25 cellular contexts compared by ENCODE assay signal in the genomic region with DNA sequence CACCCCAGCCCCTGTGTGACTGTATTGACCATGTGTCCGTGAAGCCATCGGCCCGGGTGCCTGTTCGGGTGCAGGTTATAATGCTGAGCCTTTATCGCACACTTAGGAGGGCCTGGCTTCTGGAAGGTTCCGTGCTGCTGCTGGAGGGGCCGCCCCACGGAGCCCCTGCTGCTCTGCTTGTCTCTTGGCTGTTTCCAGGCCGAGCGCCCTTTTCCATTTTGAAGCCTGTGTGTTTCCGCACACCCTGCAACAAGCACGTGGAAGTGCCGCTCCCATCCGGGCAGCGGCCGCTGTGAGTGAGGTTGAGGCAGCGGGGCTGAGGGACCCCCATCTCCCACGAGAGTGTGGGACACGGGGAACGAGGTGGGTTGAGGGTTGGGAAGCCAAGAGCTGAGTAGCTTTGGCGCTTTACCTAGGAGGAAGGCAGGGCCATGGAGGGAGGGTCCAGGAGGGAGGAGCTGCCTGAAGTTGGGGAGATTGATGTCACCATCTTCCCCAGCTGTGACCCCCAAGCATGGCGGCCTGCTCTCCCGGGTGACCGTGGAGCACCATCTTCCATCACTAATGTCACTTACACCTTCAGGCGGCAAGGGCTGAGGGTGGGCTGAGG.
A peak's percentile ranks its signal among the peaks of the same experiment; 100 is the strongest.
DNase-seq lines count a peak whose midpoint lies in the region; ATAC-seq and TF ChIP-seq lines count a peak whose summit lies in the region.
"Had no signal": no experiment of that assay in that cellular context is flagged by ENCODE, and none has a peak within 500 bp of the region (broad histone marks: within the 10 kb centered on the region; RNA-seq: fewer than 3 reads in every experiment).

No MANE protein-coding gene starts in this region.

- peaks cover 3% of the 10 kb centered on the region; the same call in 2 of the 3 replicates for H3K9me3 Mint-ChIP-seq in GM23338
- H3K9me3 Mint-ChIP-seq: CD8-positive, alpha-beta T cell; nephron had no signal

- ATAC-seq in Right ventricle myocardium inferior = no peak
- ATAC-seq in left ventricle myocardium superior = no peak
- no peak for ATAC-seq in lower lobe of right lung
- no peak for ATAC-seq in GM23338
- ATAC-seq: activated CD8-positive, alpha-beta T cell treated with anti-CD3 and anti-CD28 coated beads for 36 hours; CD8-positive, alpha-beta T cell; left colon had no signal

- no peak overlapping the region for H3K27ac Mint-ChIP-seq in GM23338
- H3K27ac Mint-ChIP-seq: activated CD8-positive, alpha-beta T cell treated with anti-CD3 and anti-CD28 coated beads for 36 hours; activated T-helper 1 cell treated with anti-CD3 and anti-CD28 coated beads, Interleukin-12 subunit alpha, Interleukin-12 subunit beta, Interleukin-2, Interleukin-4 antibody, amounts not matched to agents 30 ng/mL and 10 ng/mL and 1 ng/mL, durations not matched to agents 14 hours and 24 hours and 36 hours; CD8-positive, alpha-beta T cell; stimulated activated naive CD8-positive, alpha-beta T cell treated with anti-CD3 and anti-CD28 coated beads, Interleukin-15, Interleukin-2, amounts not matched to agents 100 ng/mL and 50 ng/mL, for 24 hours had no signal

- H3K4me3 ChIP-seq in dorsolateral prefrontal cortex (no peak overlapping the region), lower lobe of right lung (no peak overlapping the region), testis (no peak overlapping the region), GM23338 (no peak overlapping the region)
- H3K4me3 ChIP-seq: breast epithelium, coronary artery, HAP-1, PC-9, SJCRH30, tibial nerve had no signal

- no peaks in the 10 kb centered on the region for H3F3A ChIP-seq in GM23338 (replicated peaks; ENCODE audit: low read depth)

- peaks cover 6% of the 10 kb centered on the region for H4K20me1 ChIP-seq in GM23338 (replicated peaks; ENCODE audit: insufficient read depth)

- H3K4me1 ChIP-seq in lower lobe of right lung (peaks cover 10% of the 10 kb centered on the region), testis (peaks cover 9% of the 10 kb centered on the region), GM23338 (ENCODE audit: insufficient read depth) (no peaks in the 10 kb centered on the region)
- H3K4me1 ChIP-seq: breast epithelium, HAP-1, SJCRH30 had no signal

- H3K9me3 ChIP-seq in lower lobe of right lung (no peaks in the 10 kb centered on the region), testis (no peaks in the 10 kb centered on the region)
- H3K9me3 ChIP-seq: breast epithelium, HAP-1, SJCRH30, tibial nerve had no signal

- no peak for TF ChIP-seq CTCF in dorsolateral prefrontal cortex (IDR thresholded peaks at IDR 0.05 in 54 of 56, conservative IDR thresholded peaks at IDR 0.05 in 2 of 56; ENCODE audit: low read depth in 1 of 56, partially characterized antibody in 56 of 56)
- no peak for TF ChIP-seq CTCF in lower lobe of right lung (IDR thresholded peaks at IDR 0.05)
- TF ChIP-seq CTCF in testis (IDR thresholded peaks at IDR 0.05) = no peak
- no peak for TF ChIP-seq CTCF in GM23338 (conservative IDR thresholded peaks at IDR 0.05; ENCODE audit: low read depth in 2 of 2)

- H3K27me3 Mint-ChIP-seq in GM23338 (ENCODE audit: insufficient read depth, low read depth, poor library complexity) = peaks cover 2% of the 10 kb centered on the region
- H3K27me3 Mint-ChIP-seq: activated CD8-positive, alpha-beta T cell treated with anti-CD3 and anti-CD28 coated beads for 36 hours; stimulated activated naive CD8-positive, alpha-beta T cell treated with anti-CD3 and anti-CD28 coated beads, Interleukin-15, Interleukin-2, amounts not matched to agents 100 ng/mL and 50 ng/mL, for 24 hours had no signal

- H2AFZ ChIP-seq in GM23338 = no peak overlapping the region
- H2AFZ ChIP-seq: PC-9 had no signal

- no peak overlapping the region for H3K4me2 ChIP-seq in GM23338
- H3K4me2 ChIP-seq: PC-9 had no signal

- H3K27me3 ChIP-seq in dorsolateral prefrontal cortex (no peaks in the 10 kb centered on the region), lower lobe of right lung (ENCODE audit: low read depth) (no peaks in the 10 kb centered on the region), testis (no peaks in the 10 kb centered on the region), GM23338 (ENCODE audit: insufficient read depth) (no peaks in the 10 kb centered on the region)
- H3K27me3 ChIP-seq: breast epithelium, SJCRH30, tibial nerve had no signal

- no peak overlapping the region for H3K27ac ChIP-seq in dorsolateral prefrontal cortex
- no peak overlapping the region for H3K27ac ChIP-seq in lower lobe of right lung
- H3K27ac ChIP-seq in testis = no peak overlapping the region
- H3K27ac ChIP-seq in GM23338 (ENCODE audit: low read depth) = no peak overlapping the region
- H3K27ac ChIP-seq: breast epithelium, coronary artery, PC-9, SJCRH30, tibial nerve had no signal

- DNase-seq in Right ventricle myocardium inferior (ENCODE audit: missing footprints) = peak; percentile 59
- DNase-seq in left ventricle myocardium superior = no peak
- DNase-seq in dorsolateral prefrontal cortex = peak in 7 of 10 donors; percentile 1 to 43 (median 8)
- DNase-seq in lower lobe of right lung = peak; percentile 34
- DNase-seq in testis = peak; percentile 13
- DNase-seq in NCI-H1048 (lab: John Stamatoyannopoulos, UW) = no peak
- DNase-seq in GM23338 (ENCODE audit: low spot score) = no peak
- DNase-seq: activated CD8-positive, alpha-beta T cell treated with anti-CD3 and anti-CD28 coated beads for 36 hours; GDM1; midbrain; NCI-H1092 treated with DMSO at 0.1 percent for 48 hours; NCI-H2029 treated with DMSO at 0.1 percent for 48 hours; PC-9; SJCRH30; small intestine; stimulated activated CD4-positive, alpha-beta T cell treated with anti-CD3 and anti-CD28 coated beads, Interleukin-2, amount 100 ng/mL, for 48 hours had no signal

- intact Hi-C loops in Right ventricle myocardium inferior (cut with DNase I) (no loop called here), left ventricle myocardium superior (cut with micrococcal nuclease) (no loop called here), dorsolateral prefrontal cortex (cut with DNase I) (no loop called here), lower lobe of right lung (cut with DNase I) (no loop called here), testis (cut with DNase I; ENCODE audit: low total_unique reads) (no loop called here)

- H3K79me2 ChIP-seq in GM23338 (replicated peaks; ENCODE audit: insufficient read depth) = no peaks in the 10 kb centered on the region

- no peaks in the 10 kb centered on the region for H3K9me2 ChIP-seq in GM23338 (ENCODE audit: insufficient read depth)

- H3K36me3 Mint-ChIP-seq in GM23338 (ENCODE audit: low read depth) = 0 out of 3 replicates have a peak, but pooled peaks cover 3% of the 10 kb centered on the region
- H3K36me3 Mint-ChIP-seq: CD8-positive, alpha-beta T cell had no signal

- no peaks in the 10 kb centered on the region for H3K36me3 ChIP-seq in lower lobe of right lung
- H3K36me3 ChIP-seq in testis (ENCODE audit: low read depth, missing control alignments) = no peaks in the 10 kb centered on the region
- H3K36me3 ChIP-seq in GM23338 (ENCODE audit: insufficient read depth) = no peaks in the 10 kb centered on the region
- H3K36me3 ChIP-seq: breast epithelium, HAP-1, SJCRH30 had no signal

- 94 to 95% methylated on average over 20 to 25 of the region's 25 CpGs for WGBS in testis, 2 donors

- no peak overlapping the region for H3K4me3 Mint-ChIP-seq in GM23338
- H3K4me3 Mint-ChIP-seq: activated CD8-positive, alpha-beta T cell treated with anti-CD3 and anti-CD28 coated beads for 36 hours; activated T-helper 1 cell treated with anti-CD3 and anti-CD28 coated beads, Interleukin-12 subunit alpha, Interleukin-12 subunit beta, Interleukin-2, Interleukin-4 antibody, amounts not matched to agents 30 ng/mL and 10 ng/mL and 1 ng/mL, durations not matched to agents 14 hours and 24 hours and 36 hours; CD8-positive, alpha-beta T cell; nephron; stimulated activated naive CD8-positive, alpha-beta T cell treated with anti-CD3 and anti-CD28 coated beads, Interleukin-15, Interleukin-2, amounts not matched to agents 100 ng/mL and 50 ng/mL, for 24 hours had no signal

- H3K4me1 Mint-ChIP-seq in GM23338 = no peaks in the 10 kb centered on the region

- TF ChIP-seq POLR2A in testis (IDR thresholded peaks at IDR 0.05) = no peak

TF ChIP-seq in GM23338, 12 proteins besides CTCF, POLR2A, EP300 and RAD21 (continues in another document):
- no peak for TF ChIP-seq STAT1 (IDR thresholded peaks at IDR 0.05; ENCODE audit: unreplicated experiment)
- TF ChIP-seq EZH2phosphoT487 (IDR thresholded peaks at IDR 0.05; ENCODE audit: unreplicated experiment) = no peak
- no peak for TF ChIP-seq NANOG (IDR thresholded peaks at IDR 0.05; ENCODE audit: borderline replicate concordance)
- no peak for TF ChIP-seq JUNB (IDR thresholded peaks at IDR 0.05; ENCODE audit: unreplicated experiment)
- TF ChIP-seq, protein P1, sequence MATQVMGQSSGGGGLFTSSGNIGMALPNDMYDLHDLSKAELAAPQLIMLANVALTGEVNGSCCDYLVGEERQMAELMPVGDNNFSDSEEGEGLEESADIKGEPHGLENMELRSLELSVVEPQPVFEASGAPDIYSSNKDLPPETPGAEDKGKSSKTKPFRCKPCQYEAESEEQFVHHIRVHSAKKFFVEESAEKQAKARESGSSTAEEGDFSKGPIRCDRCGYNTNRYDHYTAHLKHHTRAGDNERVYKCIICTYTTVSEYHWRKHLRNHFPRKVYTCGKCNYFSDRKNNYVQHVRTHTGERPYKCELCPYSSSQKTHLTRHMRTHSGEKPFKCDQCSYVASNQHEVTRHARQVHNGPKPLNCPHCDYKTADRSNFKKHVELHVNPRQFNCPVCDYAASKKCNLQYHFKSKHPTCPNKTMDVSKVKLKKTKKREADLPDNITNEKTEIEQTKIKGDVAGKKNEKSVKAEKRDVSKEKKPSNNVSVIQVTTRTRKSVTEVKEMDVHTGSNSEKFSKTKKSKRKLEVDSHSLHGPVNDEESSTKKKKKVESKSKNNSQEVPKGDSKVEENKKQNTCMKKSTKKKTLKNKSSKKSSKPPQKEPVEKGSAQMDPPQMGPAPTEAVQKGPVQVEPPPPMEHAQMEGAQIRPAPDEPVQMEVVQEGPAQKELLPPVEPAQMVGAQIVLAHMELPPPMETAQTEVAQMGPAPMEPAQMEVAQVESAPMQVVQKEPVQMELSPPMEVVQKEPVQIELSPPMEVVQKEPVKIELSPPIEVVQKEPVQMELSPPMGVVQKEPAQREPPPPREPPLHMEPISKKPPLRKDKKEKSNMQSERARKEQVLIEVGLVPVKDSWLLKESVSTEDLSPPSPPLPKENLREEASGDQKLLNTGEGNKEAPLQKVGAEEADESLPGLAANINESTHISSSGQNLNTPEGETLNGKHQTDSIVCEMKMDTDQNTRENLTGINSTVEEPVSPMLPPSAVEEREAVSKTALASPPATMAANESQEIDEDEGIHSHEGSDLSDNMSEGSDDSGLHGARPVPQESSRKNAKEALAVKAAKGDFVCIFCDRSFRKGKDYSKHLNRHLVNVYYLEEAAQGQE (IDR thresholded peaks at IDR 0.05; ENCODE audit: unreplicated experiment) = no peak
- TF ChIP-seq ZNF331 (CRISPR knock-in tag; IDR thresholded peaks at IDR 0.05; ENCODE audit: low read depth) = no peak

Comparison
In these comparisons a context has a peak if more than half of its experiments do, and no peak if none do; other contexts are left out.
1. DNase-seq: peak in Right ventricle myocardium inferior (single experiment), dorsolateral prefrontal cortex (7 of 10), lower lobe of right lung (single experiment) and testis (single experiment); none in left ventricle myocardium superior (single experiment), NCI-H1048 (single experiment) and GM23338 (single experiment).